9 cellular contexts compared by ENCODE assay signal in genomic region chr16:14309001-14309886, GRCh38.
DNase-seq lines count a peak whose midpoint lies in the region; ATAC-seq and TF ChIP-seq lines count a peak whose summit lies in the region.
"Had no signal": no experiment of that assay in that cellular context is flagged by ENCODE, and none has a peak within 500 bp of the region (broad histone marks: within the 10 kb centered on the region; RNA-seq: fewer than 3 reads in every experiment).

No MANE protein-coding gene starts in this region.

- H3K27ac Mint-ChIP-seq in activated T-helper 2 cell treated with anti-CD3 and anti-CD28 coated beads, Interferon-gamma antibody, Interleukin-2, Interleukin-4, amounts not matched to agents 10 μg/mL and 5 μg/mL and 100 μg/mL, durations not matched to agents 14 hours and 24 hours and 36 hours = no peak overlapping the region

- H3K4me1 Mint-ChIP-seq in activated T-helper 2 cell treated with anti-CD3 and anti-CD28 coated beads, Interferon-gamma antibody, Interleukin-2, Interleukin-4, amounts not matched to agents 10 μg/mL and 5 μg/mL and 100 μg/mL, durations not matched to agents 14 hours and 24 hours and 36 hours (ENCODE audit: low read depth) = peaks cover 10% of the 10 kb centered on the region

- peak; percentile 42 for TF ChIP-seq CTCF in AG10803 (conservative IDR thresholded peaks at IDR 0.05; ENCODE audit: low read length)

- no peak for ATAC-seq in HG02970 (IDR thresholded peaks at IDR 0.05; ENCODE audit: low FRiP score, unreplicated experiment)

- H3K27ac ChIP-seq in mesodermal cell (ENCODE audit: low read depth, low read length, severe bottlenecking) = peak overlapping the region; percentile 64

- intact Hi-C loops in activated T-helper 2 cell treated with anti-CD3 and anti-CD28 coated beads, Interferon-gamma antibody, Interleukin-2, Interleukin-4, amounts not matched to agents 10 μg/mL and 5 μg/mL and 100 μg/mL, durations not matched to agents 14 hours and 24 hours and 36 hours (cut with micrococcal nuclease) = no loop called here
- intact Hi-C loops in cardiac septum (cut with DNase I) = loop anchor here (5.0 to 10.0 kb wide), 2 partner anchors 38 to 96 kb away; no protein-coding TSS in a partner anchor

- H3K36me3 ChIP-seq in H7 (replicated peaks; ENCODE audit: control insufficient read depth, insufficient read depth, low read length) (no peaks in the 10 kb centered on the region), mesodermal cell (ENCODE audit: control insufficient read depth, insufficient read depth, low read length) (no peaks in the 10 kb centered on the region)

- peaks cover 19% of the 10 kb centered on the region for H3K27me3 Mint-ChIP-seq in activated T-helper 2 cell treated with anti-CD3 and anti-CD28 coated beads, Interferon-gamma antibody, Interleukin-2, Interleukin-4, amounts not matched to agents 10 μg/mL and 5 μg/mL and 100 μg/mL, durations not matched to agents 14 hours and 24 hours and 36 hours (ENCODE audit: low read depth)

- H3K9me3 Mint-ChIP-seq in activated T-helper 2 cell treated with anti-CD3 and anti-CD28 coated beads, Interferon-gamma antibody, Interleukin-2, Interleukin-4, amounts not matched to agents 10 μg/mL and 5 μg/mL and 100 μg/mL, durations not matched to agents 14 hours and 24 hours and 36 hours = no peaks in the 10 kb centered on the region

- H3K4me3 ChIP-seq in AG10803 (ENCODE audit: low read length) = peak overlapping the region; percentile 41
- no peak overlapping the region for H3K4me3 ChIP-seq in H7 (ENCODE audit: insufficient read depth, low read depth, low read length)
- no peak overlapping the region for H3K4me3 ChIP-seq in mesodermal cell (ENCODE audit: extremely low read depth, insufficient read depth, low read length, poor library complexity, severe bottlenecking)
- H3K4me3 ChIP-seq: lung had no signal

- no peaks in the 10 kb centered on the region for H3K27me3 ChIP-seq in H7 (ENCODE audit: control insufficient read depth, insufficient read depth, low read length)

- WGBS in mesodermal cell (ENCODE audit: insufficient coverage in 2 of 2), 2 experiments = 75% methylated on average over 19 to 20 of the region's 26 CpGs

- H3K36me3 Mint-ChIP-seq in activated T-helper 2 cell treated with anti-CD3 and anti-CD28 coated beads, Interferon-gamma antibody, Interleukin-2, Interleukin-4, amounts not matched to agents 10 μg/mL and 5 μg/mL and 100 μg/mL, durations not matched to agents 14 hours and 24 hours and 36 hours (ENCODE audit: low read depth) = no peaks in the 10 kb centered on the region

- peak; percentile 63 for DNase-seq in AG10803 (ENCODE audit: low read depth)
- peak; percentile 83 for DNase-seq in H7
- no peak for DNase-seq in activated T-helper 2 cell treated with anti-CD3 and anti-CD28 coated beads, Interferon-gamma antibody, Interleukin-2, Interleukin-4, amounts not matched to agents 10 μg/mL and 5 μg/mL and 100 μg/mL, durations not matched to agents 14 hours and 24 hours and 36 hours (ENCODE audit: low spot score)
- DNase-seq in central memory CD4-positive, alpha-beta T cell = no peak
- no peak for DNase-seq in occipital lobe (lab: John Stamatoyannopoulos, UW)
- no peak for DNase-seq in cardiac septum (ENCODE audit: low spot score)

- peak overlapping the region; percentile 7 for H3K4me3 Mint-ChIP-seq in activated T-helper 2 cell treated with anti-CD3 and anti-CD28 coated beads, Interferon-gamma antibody, Interleukin-2, Interleukin-4, amounts not matched to agents 10 μg/mL and 5 μg/mL and 100 μg/mL, durations not matched to agents 14 hours and 24 hours and 36 hours (ENCODE audit: low read depth)

- H3K4me1 ChIP-seq in mesodermal cell (ENCODE audit: control insufficient read depth, insufficient read depth, low read length, poor library complexity, severe bottlenecking) = peaks cover 57% of the 10 kb centered on the region

- H3K9me3 ChIP-seq in mesodermal cell (ENCODE audit: control insufficient read depth, low read length) = no peaks in the 10 kb centered on the region

Comparison
In these comparisons a context has a peak if more than half of its experiments do, and no peak if none do; other contexts are left out.
1. DNase-seq: peak in AG10803 (single experiment) and H7 (single experiment); none in activated T-helper 2 cell treated with anti-CD3 and anti-CD28 coated beads, Interferon-gamma antibody, Interleukin-2, Interleukin-4, amounts not matched to agents 10 μg/mL and 5 μg/mL and 100 μg/mL, durations not matched to agents 14 hours and 24 hours and 36 hours (single experiment), central memory CD4-positive, alpha-beta T cell (single experiment), occipital lobe (single experiment) and cardiac septum (single experiment).